Comparison of ENCODE assay signal across 23 cellular contexts in genomic region chr16:50572700-50573099, GRCh38. TPM values are rescaled to one million over a fixed set of nuclear protein-coding genes. Genes with fewer than 3 reads are reported as not detected.
"Had no signal": no experiment of that assay in that cellular context is flagged by ENCODE, and none has a peak within 500 bp of the region (broad histone marks: within the 10 kb centered on the region; RNA-seq: fewer than 3 reads in every experiment).

No MANE protein-coding gene starts in this region.

- H3K4me3 ChIP-seq: lung, mucosa of descending colon, prostate gland, right atrium auricular region, suprapubic skin had no signal

- H3K9me3 ChIP-seq: mucosa of descending colon, prostate gland, right atrium auricular region, suprapubic skin had no signal

- H3K27me3 ChIP-seq: right atrium auricular region, suprapubic skin had no signal

- ATAC-seq: effector memory CD8-positive, alpha-beta T cell; esophagus mucosa; left colon; mucosa of descending colon; natural killer cell treated with Interleukin-12 subunit alpha and Interleukin-12 subunit beta and Interleukin-15 and Interleukin-18, amount 100 ng/mL, for 72 hours; stimulated activated naive B cell treated with anti-CD40 and anti-IgM and Interleukin-4, amounts not matched to agents 10 μg/mL and 1 μg/mL and 100 μg/mL, for 72 hours had no signal

- H3K4me1 ChIP-seq: prostate gland, right atrium auricular region had no signal

- H3K36me3 ChIP-seq: prostate gland, right atrium auricular region, suprapubic skin had no signal

- DNase-seq: cerebellar nuclear complex; cortex of kidney; effector memory CD8-positive, alpha-beta T cell; foreskin melanocyte; hypothalamus; immature natural killer cell; islet precursor cell; kidney glomerular epithelial cell; left colon; mucosa of descending colon; naive B cell; nucleus accumbens; small intestine; stimulated activated CD4-positive, alpha-beta T cell treated with anti-CD3 and anti-CD28 coated beads, Interleukin-15, amount 100 ng/mL, for 24 hours; stimulated activated CD4-positive, alpha-beta T cell treated with anti-CD3 and anti-CD28 coated beads, Interleukin-2, amount 100 ng/mL, for 48 hours; stimulated activated naive B cell treated with anti-CD40 and anti-IgM and Interleukin-4, amounts not matched to agents 10 μg/mL and 1 μg/mL and 100 μg/mL, for 72 hours; trophoblast cell had no signal

- H3K27ac ChIP-seq: prostate gland, right atrium auricular region, suprapubic skin had no signal

RNA-seq across cellular contexts. Expression of gene NKD1, which starts 24.5 kb away (rescaled TPM):
- polyA plus RNA-seq: immature natural killer cell had no signal
